8 cellular contexts compared by ENCODE assay signal in the genomic region with DNA sequence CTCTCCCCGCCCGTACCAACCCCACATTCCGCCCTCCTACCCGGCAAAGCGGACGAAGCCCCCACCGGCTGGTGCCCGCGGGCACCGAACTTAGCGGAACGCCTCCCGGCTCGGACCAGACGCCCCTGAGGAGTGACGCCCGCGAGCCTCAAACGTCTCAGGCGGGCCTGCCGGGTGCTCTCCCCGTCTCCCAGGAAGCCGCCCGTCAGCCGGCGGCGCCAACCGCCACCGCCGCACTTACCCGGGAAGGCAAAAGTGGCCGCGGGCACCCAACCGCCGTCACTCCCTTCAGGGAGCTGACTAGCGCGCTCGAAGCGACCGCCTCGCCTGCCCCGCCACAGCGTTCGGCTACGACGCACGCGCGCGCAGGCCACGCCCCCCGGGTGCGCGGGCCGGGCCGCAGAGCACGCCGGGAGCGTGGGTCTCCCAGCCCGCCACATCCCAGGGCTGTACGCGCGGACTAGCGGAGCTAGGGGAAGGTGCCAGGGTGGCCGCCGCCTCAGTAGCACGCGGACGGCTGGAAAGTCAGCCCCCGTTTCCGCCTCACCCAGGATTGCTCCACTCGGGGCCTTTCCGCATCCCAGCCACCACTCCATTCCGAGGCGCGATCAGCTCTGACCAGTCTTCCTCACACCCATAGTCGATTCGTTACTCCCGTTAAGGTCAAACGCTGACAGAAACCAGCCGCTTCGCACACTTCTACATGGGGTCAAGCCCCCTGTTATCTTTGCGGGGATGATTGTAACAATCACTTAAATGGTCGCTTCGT. TPM values are rescaled to one million over a fixed set of nuclear protein-coding genes. Genes with fewer than 3 reads are reported as not detected.
DNase-seq lines count a peak whose midpoint lies in the region; ATAC-seq and TF ChIP-seq lines count a peak whose summit lies in the region.

Gene TEX30, minus strand, starts transcription at position 346 of the 769 bp plus-strand sequence. CDS start 3,760 bp downstream, outside the sequence.

- peaks cover 7% of the 10 kb centered on the region for H3K9me3 ChIP-seq in BLaER1
- no peaks in the 10 kb centered on the region for H3K9me3 ChIP-seq in left lung

- intact Hi-C loops in left lung (cut with DNase I), result no loop called here

- peak; percentile 85 for DNase-seq in GM19238 (ENCODE audit: insufficient read length, low spot score)
- DNase-seq in NCI-H510A treated with DMSO at 0.1 percent for 48 hours (lab: John Stamatoyannopoulos, UW), result peak; percentile 35
- peak; percentile 71 to 74 for DNase-seq in activated CD4-positive, alpha-beta T cell treated with anti-CD3 and anti-CD28 coated beads, Interleukin-2, amount 50 U/mL, for 24 hours (ENCODE audit: low read depth in 1 of 2, low spot score in 1 of 2)
- peak; percentile 71 for DNase-seq in dedifferentiated amniotic fluid mesenchymal stem cell (ENCODE audit: extremely low spot score)
- DNase-seq in left lung, result peak; percentile 86 to 97
- peak; percentile 74 to 86 for DNase-seq in stimulated activated CD4-positive, alpha-beta T cell treated with anti-CD3 and anti-CD28 coated beads, Interleukin-2, amount 100 ng/mL, for 48 hours

- no peaks in the 10 kb centered on the region for H3K27me3 ChIP-seq in BLaER1
- no peaks in the 10 kb centered on the region for H3K27me3 ChIP-seq in left lung

- peak in 1 of 2 donors; percentile 27 for TF ChIP-seq CTCF in left lung (IDR thresholded peaks at IDR 0.05)

- H3K4me1 ChIP-seq in BLaER1, result peaks cover 29% of the 10 kb centered on the region
- H3K4me1 ChIP-seq in left lung, result peaks cover 4 to 26% of the 10 kb centered on the region in 2 donors

- H3K4me2 ChIP-seq in BLaER1, result peak within 1 kb of the TSS; percentile 92

- ATAC-seq in HG03432 (IDR thresholded peaks at IDR 0.05; ENCODE audit: unreplicated experiment) (peak; percentile 96), left lung (peak; percentile 100)

- peak within 1 kb of the TSS; percentile 89 for H3K9ac ChIP-seq in BLaER1

- H3K36me3 ChIP-seq in BLaER1, result no peaks in the 10 kb centered on the region
- H3K36me3 ChIP-seq in left lung, result no peaks in the 10 kb centered on the region

- H3K4me3 ChIP-seq in BLaER1, result peak within 1 kb of the TSS; percentile 86
- H3K4me3 ChIP-seq in left lung, result peak within 1 kb of the TSS; percentile 85 to 89

- H3K27ac ChIP-seq in BLaER1 (peak within 1 kb of the TSS; percentile 88), left lung (peak within 1 kb of the TSS; percentile 84 to 85)

- H4K20me1 ChIP-seq in BLaER1, result no peaks in the 10 kb centered on the region

RNA-seq across cellular contexts. Expression of gene TEX30, which starts in this region (rescaled TPM):
- total RNA-seq in left lung, result 10 to 100 TPM in 1 of 2 donors, 1 to 10 TPM in 1; 7.1 to 10.4 TPM

Comparison
In these comparisons a context has a peak if more than half of its experiments do, and no peak if none do; other contexts are left out.
1. Peak in every context shown above with its lines: DNase-seq, ATAC-seq, H3K4me3 ChIP-seq and H3K27ac ChIP-seq.
2. DNase-seq: peak in every context shown above with its lines; median percentile 92 in left lung; 85 in GM19238; 80 in stimulated activated CD4-positive, alpha-beta T cell treated with anti-CD3 and anti-CD28 coated beads, Interleukin-2, amount 100 ng/mL, for 48 hours; 72 in activated CD4-positive, alpha-beta T cell treated with anti-CD3 and anti-CD28 coated beads, Interleukin-2, amount 50 U/mL, for 24 hours; 71 in dedifferentiated amniotic fluid mesenchymal stem cell; 35 in NCI-H510A treated with DMSO at 0.1 percent for 48 hours.